In genomic region chr1:86508583-86508969, GRCh38 we compare ENCODE assay signal across 20 cellular contexts. TPM values are rescaled to one million over a fixed set of nuclear protein-coding genes. Genes with fewer than 3 reads are reported as not detected.
"Had no signal": no experiment of that assay in that cellular context is flagged by ENCODE, and none has a peak within 500 bp of the region (broad histone marks: within the 10 kb centered on the region; RNA-seq: fewer than 3 reads in every experiment).

No MANE protein-coding gene starts in this region.

- H3K27me3 ChIP-seq: brain microvascular endothelial cell, dorsolateral prefrontal cortex, heart left ventricle, sigmoid colon, suprapubic skin, upper lobe of right lung had no signal

- H3K4me3 ChIP-seq: dorsolateral prefrontal cortex, heart left ventricle, mucosa of descending colon, prostate gland, sigmoid colon, suprapubic skin, upper lobe of right lung had no signal

- H3K36me3 ChIP-seq: brain microvascular endothelial cell, heart left ventricle, prostate gland, sigmoid colon, suprapubic skin, upper lobe of right lung had no signal

- H3K27ac ChIP-seq: brain microvascular endothelial cell, dorsolateral prefrontal cortex, heart left ventricle, prostate gland, suprapubic skin, upper lobe of right lung had no signal

- H3K9me3 ChIP-seq: heart left ventricle, mucosa of descending colon, prostate gland, sigmoid colon, suprapubic skin, upper lobe of right lung had no signal

- ATAC-seq: activated naive CD4-positive, alpha-beta T cell treated with anti-CD3 and anti-CD28 coated beads, Interleukin-2, amount 50 U/mL, for 72 hours; heart left ventricle; stimulated activated naive CD8-positive, alpha-beta T cell treated with anti-CD3 and anti-CD28 coated beads, Interleukin-15, Interleukin-2, amounts not matched to agents 100 U/mL and 50 U/mL, for 24 hours had no signal

- DNase-seq: activated CD4-positive, alpha-beta T cell treated with anti-CD3 and anti-CD28 coated beads for 1 hour; activated CD8-positive, alpha-beta memory T cell treated with anti-CD3 and anti-CD28 coated beads, Interleukin-2, amount 10 ng/mL, durations not matched to agents 7 days and 5 days; activated effector memory CD4-positive, alpha-beta T cell treated with Interleukin-2 at 50 U/mL for 16 hours; activated T-cell treated with anti-CD3 and anti-CD28 coated beads, Interleukin-2, amount 50 U/mL, for 24 hours; amygdala; dorsolateral prefrontal cortex; mucosa of descending colon; stimulated activated CD4-positive, alpha-beta T cell treated with anti-CD3 and anti-CD28 coated beads, Interleukin-2, amount 100 ng/mL, for 48 hours; stimulated activated naive CD8-positive, alpha-beta T cell treated with anti-CD3 and anti-CD28 coated beads, Interleukin-15, Interleukin-2, amounts not matched to agents 100 U/mL and 50 U/mL, for 24 hours; upper lobe of right lung had no signal

- H3K4me1 ChIP-seq: prostate gland had no signal

RNA-seq across cellular contexts. Expression of gene CLCA4, which starts 38.3 kb away (rescaled TPM):
- total RNA-seq: activated CD8-positive, alpha-beta memory T cell treated with anti-CD3 and anti-CD28 coated beads, Interleukin-2, amount 10 ng/mL, durations not matched to agents 7 days and 5 days; activated naive CD4-positive, alpha-beta T cell treated with anti-CD3 and anti-CD28 coated beads, Interleukin-2, amount 50 U/mL, for 72 hours; chondrocyte; frontal cortex; lung microvascular endothelial cell; upper lobe of right lung had no signal
- polyA plus RNA-seq: naive thymus-derived CD8-positive, alpha-beta T cell had no signal

RNA-seq across cellular contexts. Expression of gene CLCA1, which starts 39.8 kb away (rescaled TPM):
- total RNA-seq: activated CD8-positive, alpha-beta memory T cell treated with anti-CD3 and anti-CD28 coated beads, Interleukin-2, amount 10 ng/mL, durations not matched to agents 7 days and 5 days; activated naive CD4-positive, alpha-beta T cell treated with anti-CD3 and anti-CD28 coated beads, Interleukin-2, amount 50 U/mL, for 72 hours; chondrocyte; frontal cortex; lung microvascular endothelial cell; naive thymus-derived CD8-positive, alpha-beta T cell; suprapubic skin; upper lobe of right lung had no signal
- polyA plus RNA-seq: naive thymus-derived CD8-positive, alpha-beta T cell had no signal
